In genomic region chr2:69559696-69560482, GRCh38 we compare ENCODE assay signal across 1 cellular context.
A peak's percentile ranks its signal among the peaks of the same experiment; 100 is the strongest.
TF ChIP-seq lines count a peak whose summit lies in the region.

No MANE protein-coding gene starts in this region.

TF ChIP-seq in K562, 482 proteins besides CTCF, POLR2A, EP300 and RAD21 (continued from another document and continues in another):
- TF ChIP-seq ZNF655 (CRISPR knock-in tag; IDR thresholded peaks at IDR 0.05) (no peak), MEIS2 (IDR thresholded peaks at IDR 0.05; ENCODE audit: partially characterized antibody) (no peak), TEAD2 (tag; IDR thresholded peaks at IDR 0.05) (peak; percentile 54; the same call in 1 of the 2 replicates), BRF1 (IDR thresholded peaks at IDR 0.05; ENCODE audit: borderline replicate concordance, extremely low read depth, insufficient read length) (no peak), ZNF175 (CRISPR knock-in tag; IDR thresholded peaks at IDR 0.05; ENCODE audit: low read depth) (no peak), ZBTB49 (CRISPR knock-in tag; IDR thresholded peaks at IDR 0.05; ENCODE audit: borderline replicate concordance) (no peak), JUN (IDR thresholded peaks at IDR 0.05; ENCODE audit: borderline replicate concordance, low read depth, low read length) (0 out of 2 replicates have a peak, but pooled peaks have one; percentile 37), JUN (CRISPR knock-in tag; IDR thresholded peaks at IDR 0.05; ENCODE audit: borderline replicate concordance) (no peak), SMARCC2 (IDR thresholded peaks at IDR 0.05; ENCODE audit: low read depth) (no peak), ZNF445 (CRISPR knock-in tag; IDR thresholded peaks at IDR 0.05; ENCODE audit: low read depth) (no peak), PCBP1 (IDR thresholded peaks at IDR 0.05; ENCODE audit: low read depth, low read length, poor library complexity, severe bottlenecking) (no peak), TEAD1 (CRISPR knock-in tag; IDR thresholded peaks at IDR 0.05) (peak; percentile 8 to 54; a peak in 1 of 4 replicates), COPS2 (conservative IDR thresholded peaks at IDR 0.05) (0 out of 2 replicates have a peak, but pooled peaks have one; percentile 59), CHD4 (IDR thresholded peaks at IDR 0.05; ENCODE audit: insufficient read depth, insufficient replicate concordance, low read depth, low read length, poor library complexity, severe bottlenecking) (no peak), CC2D1A (IDR thresholded peaks at IDR 0.05) (peak; percentile 83), PHF21A (IDR thresholded peaks at IDR 0.05; ENCODE audit: borderline replicate concordance, low read depth) (no peak), ETV5 (CRISPR knock-in tag; IDR thresholded peaks at IDR 0.05; ENCODE audit: low read depth) (0 out of 2 replicates have a peak, but pooled peaks have one; percentile 43), HDGF (IDR thresholded peaks at IDR 0.05) (no peak), MTA2 (IDR thresholded peaks at IDR 0.05; ENCODE audit: low read depth) (no peak), ZNF217 (CRISPR knock-in tag; IDR thresholded peaks at IDR 0.05) (no peak), ARNT (IDR thresholded peaks at IDR 0.05) (no peak), DDX20 (tag; IDR thresholded peaks at IDR 0.05; ENCODE audit: low read depth) (no peak), CBX8 (IDR thresholded peaks at IDR 0.05; ENCODE audit: borderline replicate concordance, extremely low read depth, low read depth, low read length, poor library complexity, severe bottlenecking) (no peak), KLF10 (CRISPR knock-in tag; IDR thresholded peaks at IDR 0.05) (no peak), HDAC6 (IDR thresholded peaks at IDR 0.05; ENCODE audit: low read depth, low read length) (no peak), CCNT2 (IDR thresholded peaks at IDR 0.05; ENCODE audit: borderline replicate concordance, extremely low read depth, insufficient read length, low read depth, low read length) (no peak), ILF3 (IDR thresholded peaks at IDR 0.05; ENCODE audit: borderline replicate concordance) (no peak), ASH1L (IDR thresholded peaks at IDR 0.05; ENCODE audit: borderline replicate concordance, low read depth, partially characterized antibody) (no peak), NFXL1 (CRISPR knock-in tag; IDR thresholded peaks at IDR 0.05) (no peak), CBX5 (IDR thresholded peaks at IDR 0.05; ENCODE audit: borderline replicate concordance, low read depth) (no peak), JUND (IDR thresholded peaks at IDR 0.05; ENCODE audit: borderline replicate concordance, low read depth, low read length) (0 out of 2 replicates have a peak, but pooled peaks have one; percentile 37), JUND (tag; IDR thresholded peaks at IDR 0.05; ENCODE audit: borderline replicate concordance, low read depth, low read length) (0 out of 3 replicates have a peak, but pooled peaks have one; percentile 16), ESRRB (CRISPR knock-in tag; IDR thresholded peaks at IDR 0.05; ENCODE audit: borderline replicate concordance) (no peak), ATF1 (CRISPR knock-in tag; IDR thresholded peaks at IDR 0.05) (no peak), ATF1 (tag; IDR thresholded peaks at IDR 0.05) (0 out of 2 replicates have a peak, but pooled peaks have one; percentile 21), SAFB2 (IDR thresholded peaks at IDR 0.05; ENCODE audit: borderline replicate concordance, low read depth, low read length, severe bottlenecking) (no peak), ZNF3 (CRISPR knock-in tag; IDR thresholded peaks at IDR 0.05) (no peak), SOX6 (IDR thresholded peaks at IDR 0.05) (no peak), MTF1 (CRISPR knock-in tag; IDR thresholded peaks at IDR 0.05; ENCODE audit: borderline replicate concordance) (no peak), IFI16 (CRISPR knock-in tag; IDR thresholded peaks at IDR 0.05) (no peak), ZNF57 (CRISPR knock-in tag; IDR thresholded peaks at IDR 0.05) (no peak), RBM34 (IDR thresholded peaks at IDR 0.05; ENCODE audit: borderline replicate concordance, insufficient read depth, low read length) (no peak), TEAD4 (IDR thresholded peaks at IDR 0.05; ENCODE audit: low read length) (0 out of 2 replicates have a peak, but pooled peaks have one; percentile 34), TEAD4 (CRISPR knock-in tag; IDR thresholded peaks at IDR 0.05; ENCODE audit: borderline replicate concordance) (no peak), ZNF77 (CRISPR knock-in tag; IDR thresholded peaks at IDR 0.05) (no peak), SNIP1 (IDR thresholded peaks at IDR 0.05; ENCODE audit: low read depth) (no peak), STAG1 (CRISPR knock-in tag; IDR thresholded peaks at IDR 0.05; ENCODE audit: borderline replicate concordance) (peak; percentile 56; the same call in 1 of the 2 replicates), SMAD4 (CRISPR knock-in tag; conservative IDR thresholded peaks at IDR 0.05) (no peak), NR2C2 (CRISPR knock-in tag; IDR thresholded peaks at IDR 0.05) (no peak), NR2C2 (tag; IDR thresholded peaks at IDR 0.05) (peak; percentile 54), SAFB (IDR thresholded peaks at IDR 0.05; ENCODE audit: borderline replicate concordance, low read depth, low read length) (no peak), ZNF282 (CRISPR knock-in tag; IDR thresholded peaks at IDR 0.05) (no peak), OTX1 (CRISPR knock-in tag; IDR thresholded peaks at IDR 0.05) (no peak)
- TF ChIP-seq, protein P1, sequence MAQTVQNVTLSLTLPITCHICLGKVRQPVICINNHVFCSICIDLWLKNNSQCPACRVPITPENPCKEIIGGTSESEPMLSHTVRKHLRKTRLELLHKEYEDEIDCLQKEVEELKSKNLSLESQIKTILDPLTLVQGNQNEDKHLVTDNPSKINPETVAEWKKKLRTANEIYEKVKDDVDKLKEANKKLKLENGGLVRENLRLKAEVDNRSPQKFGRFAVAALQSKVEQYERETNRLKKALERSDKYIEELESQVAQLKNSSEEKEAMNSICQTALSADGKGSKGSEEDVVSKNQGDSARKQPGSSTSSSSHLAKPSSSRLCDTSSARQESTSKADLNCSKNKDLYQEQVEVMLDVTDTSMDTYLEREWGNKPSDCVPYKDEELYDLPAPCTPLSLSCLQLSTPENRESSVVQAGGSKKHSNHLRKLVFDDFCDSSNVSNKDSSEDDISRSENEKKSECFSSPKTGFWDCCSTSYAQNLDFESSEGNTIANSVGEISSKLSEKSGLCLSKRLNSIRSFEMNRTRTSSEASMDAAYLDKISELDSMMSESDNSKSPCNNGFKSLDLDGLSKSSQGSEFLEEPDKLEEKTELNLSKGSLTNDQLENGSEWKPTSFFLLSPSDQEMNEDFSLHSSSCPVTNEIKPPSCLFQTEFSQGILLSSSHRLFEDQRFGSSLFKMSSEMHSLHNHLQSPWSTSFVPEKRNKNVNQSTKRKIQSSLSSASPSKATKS (CRISPR knock-in tag; IDR thresholded peaks at IDR 0.05) = no peak
- TF ChIP-seq, protein P2, sequence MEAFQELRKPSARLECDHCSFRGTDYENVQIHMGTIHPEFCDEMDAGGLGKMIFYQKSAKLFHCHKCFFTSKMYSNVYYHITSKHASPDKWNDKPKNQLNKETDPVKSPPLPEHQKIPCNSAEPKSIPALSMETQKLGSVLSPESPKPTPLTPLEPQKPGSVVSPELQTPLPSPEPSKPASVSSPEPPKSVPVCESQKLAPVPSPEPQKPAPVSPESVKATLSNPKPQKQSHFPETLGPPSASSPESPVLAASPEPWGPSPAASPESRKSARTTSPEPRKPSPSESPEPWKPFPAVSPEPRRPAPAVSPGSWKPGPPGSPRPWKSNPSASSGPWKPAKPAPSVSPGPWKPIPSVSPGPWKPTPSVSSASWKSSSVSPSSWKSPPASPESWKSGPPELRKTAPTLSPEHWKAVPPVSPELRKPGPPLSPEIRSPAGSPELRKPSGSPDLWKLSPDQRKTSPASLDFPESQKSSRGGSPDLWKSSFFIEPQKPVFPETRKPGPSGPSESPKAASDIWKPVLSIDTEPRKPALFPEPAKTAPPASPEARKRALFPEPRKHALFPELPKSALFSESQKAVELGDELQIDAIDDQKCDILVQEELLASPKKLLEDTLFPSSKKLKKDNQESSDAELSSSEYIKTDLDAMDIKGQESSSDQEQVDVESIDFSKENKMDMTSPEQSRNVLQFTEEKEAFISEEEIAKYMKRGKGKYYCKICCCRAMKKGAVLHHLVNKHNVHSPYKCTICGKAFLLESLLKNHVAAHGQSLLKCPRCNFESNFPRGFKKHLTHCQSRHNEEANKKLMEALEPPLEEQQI (IDR thresholded peaks at IDR 0.05) = no peak; the same call in 1 of the 2 replicates
- TF ChIP-seq, protein P3, sequence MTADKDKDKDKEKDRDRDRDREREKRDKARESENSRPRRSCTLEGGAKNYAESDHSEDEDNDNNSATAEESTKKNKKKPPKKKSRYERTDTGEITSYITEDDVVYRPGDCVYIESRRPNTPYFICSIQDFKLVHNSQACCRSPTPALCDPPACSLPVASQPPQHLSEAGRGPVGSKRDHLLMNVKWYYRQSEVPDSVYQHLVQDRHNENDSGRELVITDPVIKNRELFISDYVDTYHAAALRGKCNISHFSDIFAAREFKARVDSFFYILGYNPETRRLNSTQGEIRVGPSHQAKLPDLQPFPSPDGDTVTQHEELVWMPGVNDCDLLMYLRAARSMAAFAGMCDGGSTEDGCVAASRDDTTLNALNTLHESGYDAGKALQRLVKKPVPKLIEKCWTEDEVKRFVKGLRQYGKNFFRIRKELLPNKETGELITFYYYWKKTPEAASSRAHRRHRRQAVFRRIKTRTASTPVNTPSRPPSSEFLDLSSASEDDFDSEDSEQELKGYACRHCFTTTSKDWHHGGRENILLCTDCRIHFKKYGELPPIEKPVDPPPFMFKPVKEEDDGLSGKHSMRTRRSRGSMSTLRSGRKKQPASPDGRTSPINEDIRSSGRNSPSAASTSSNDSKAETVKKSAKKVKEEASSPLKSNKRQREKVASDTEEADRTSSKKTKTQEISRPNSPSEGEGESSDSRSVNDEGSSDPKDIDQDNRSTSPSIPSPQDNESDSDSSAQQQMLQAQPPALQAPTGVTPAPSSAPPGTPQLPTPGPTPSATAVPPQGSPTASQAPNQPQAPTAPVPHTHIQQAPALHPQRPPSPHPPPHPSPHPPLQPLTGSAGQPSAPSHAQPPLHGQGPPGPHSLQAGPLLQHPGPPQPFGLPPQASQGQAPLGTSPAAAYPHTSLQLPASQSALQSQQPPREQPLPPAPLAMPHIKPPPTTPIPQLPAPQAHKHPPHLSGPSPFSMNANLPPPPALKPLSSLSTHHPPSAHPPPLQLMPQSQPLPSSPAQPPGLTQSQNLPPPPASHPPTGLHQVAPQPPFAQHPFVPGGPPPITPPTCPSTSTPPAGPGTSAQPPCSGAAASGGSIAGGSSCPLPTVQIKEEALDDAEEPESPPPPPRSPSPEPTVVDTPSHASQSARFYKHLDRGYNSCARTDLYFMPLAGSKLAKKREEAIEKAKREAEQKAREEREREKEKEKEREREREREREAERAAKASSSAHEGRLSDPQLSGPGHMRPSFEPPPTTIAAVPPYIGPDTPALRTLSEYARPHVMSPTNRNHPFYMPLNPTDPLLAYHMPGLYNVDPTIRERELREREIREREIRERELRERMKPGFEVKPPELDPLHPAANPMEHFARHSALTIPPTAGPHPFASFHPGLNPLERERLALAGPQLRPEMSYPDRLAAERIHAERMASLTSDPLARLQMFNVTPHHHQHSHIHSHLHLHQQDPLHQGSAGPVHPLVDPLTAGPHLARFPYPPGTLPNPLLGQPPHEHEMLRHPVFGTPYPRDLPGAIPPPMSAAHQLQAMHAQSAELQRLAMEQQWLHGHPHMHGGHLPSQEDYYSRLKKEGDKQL (CRISPR knock-in tag; IDR thresholded peaks at IDR 0.05; ENCODE audit: borderline replicate concordance) = no peak
- TF ChIP-seq, protein P4, sequence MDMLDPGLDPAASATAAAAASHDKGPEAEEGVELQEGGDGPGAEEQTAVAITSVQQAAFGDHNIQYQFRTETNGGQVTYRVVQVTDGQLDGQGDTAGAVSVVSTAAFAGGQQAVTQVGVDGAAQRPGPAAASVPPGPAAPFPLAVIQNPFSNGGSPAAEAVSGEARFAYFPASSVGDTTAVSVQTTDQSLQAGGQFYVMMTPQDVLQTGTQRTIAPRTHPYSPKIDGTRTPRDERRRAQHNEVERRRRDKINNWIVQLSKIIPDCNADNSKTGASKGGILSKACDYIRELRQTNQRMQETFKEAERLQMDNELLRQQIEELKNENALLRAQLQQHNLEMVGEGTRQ (CRISPR knock-in tag; IDR thresholded peaks at IDR 0.05) = no peak
- TF ChIP-seq, protein P5, sequence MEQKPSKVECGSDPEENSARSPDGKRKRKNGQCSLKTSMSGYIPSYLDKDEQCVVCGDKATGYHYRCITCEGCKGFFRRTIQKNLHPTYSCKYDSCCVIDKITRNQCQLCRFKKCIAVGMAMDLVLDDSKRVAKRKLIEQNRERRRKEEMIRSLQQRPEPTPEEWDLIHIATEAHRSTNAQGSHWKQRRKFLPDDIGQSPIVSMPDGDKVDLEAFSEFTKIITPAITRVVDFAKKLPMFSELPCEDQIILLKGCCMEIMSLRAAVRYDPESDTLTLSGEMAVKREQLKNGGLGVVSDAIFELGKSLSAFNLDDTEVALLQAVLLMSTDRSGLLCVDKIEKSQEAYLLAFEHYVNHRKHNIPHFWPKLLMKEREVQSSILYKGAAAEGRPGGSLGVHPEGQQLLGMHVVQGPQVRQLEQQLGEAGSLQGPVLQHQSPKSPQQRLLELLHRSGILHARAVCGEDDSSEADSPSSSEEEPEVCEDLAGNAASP (IDR thresholded peaks at IDR 0.05) = no peak
